13 cellular contexts compared by ENCODE assay signal in genomic region chr7:152866791-152867481, GRCh38.
"Had no signal": no experiment of that assay in that cellular context is flagged by ENCODE, and none has a peak within 500 bp of the region (broad histone marks: within the 10 kb centered on the region; RNA-seq: fewer than 3 reads in every experiment).

No MANE protein-coding gene starts in this region.

- H3K4me1 Mint-ChIP-seq: activated naive CD4-positive, alpha-beta T cell treated with anti-CD3 and anti-CD28 coated beads, Interleukin-2, amount 50 U/mL, for 24 hours; mesothelial cell of epicardium; nephron; stimulated activated memory B cell treated with anti-CD40 and anti-IgM and Interleukin-4, amounts not matched to agents 10 μg/mL and 1 μg/mL and 100 μg/mL, for 72 hours had no signal

- H3K27me3 Mint-ChIP-seq: activated naive CD4-positive, alpha-beta T cell treated with anti-CD3 and anti-CD28 coated beads, Interleukin-2, amount 50 U/mL, for 24 hours; effector memory CD8-positive, alpha-beta T cell; stimulated activated memory B cell treated with anti-CD40 and anti-IgM and Interleukin-4, amounts not matched to agents 10 μg/mL and 1 μg/mL and 100 μg/mL, for 72 hours; T-helper 17 cell had no signal

- H3K36me3 Mint-ChIP-seq: mesothelial cell of epicardium had no signal

- H3K4me3 Mint-ChIP-seq: activated naive CD4-positive, alpha-beta T cell treated with anti-CD3 and anti-CD28 coated beads, Interleukin-2, amount 50 U/mL, for 24 hours; effector memory CD8-positive, alpha-beta T cell; mesothelial cell of epicardium; nephron; stimulated activated memory B cell treated with anti-CD40 and anti-IgM and Interleukin-4, amounts not matched to agents 10 μg/mL and 1 μg/mL and 100 μg/mL, for 72 hours; T-helper 17 cell had no signal

- DNase-seq: activated CD4-positive, alpha-beta T cell treated with anti-CD3 and anti-CD28 coated beads for 1 hour; activated gamma-delta T cell; dermis blood vessel endothelial cell; effector memory CD8-positive, alpha-beta T cell; left cardiac atrium; psoas muscle; right cardiac atrium; stimulated activated CD4-positive, alpha-beta T cell treated with anti-CD3 and anti-CD28 coated beads, Interleukin-4, amount 100 ng/mL, for 24 hours; T-helper 17 cell had no signal

- H3K27ac Mint-ChIP-seq: activated naive CD4-positive, alpha-beta T cell treated with anti-CD3 and anti-CD28 coated beads, Interleukin-2, amount 50 U/mL, for 24 hours; mesothelial cell of epicardium; stimulated activated memory B cell treated with anti-CD40 and anti-IgM and Interleukin-4, amounts not matched to agents 10 μg/mL and 1 μg/mL and 100 μg/mL, for 72 hours; T-helper 17 cell had no signal

- H3K9me3 Mint-ChIP-seq: activated naive CD4-positive, alpha-beta T cell treated with anti-CD3 and anti-CD28 coated beads, Interleukin-2, amount 50 U/mL, for 24 hours; effector memory CD8-positive, alpha-beta T cell; mesothelial cell of epicardium; nephron; stimulated activated memory B cell treated with anti-CD40 and anti-IgM and Interleukin-4, amounts not matched to agents 10 μg/mL and 1 μg/mL and 100 μg/mL, for 72 hours had no signal

- ATAC-seq: effector memory CD8-positive, alpha-beta T cell; left cardiac atrium; psoas muscle; right cardiac atrium; stimulated activated memory B cell treated with anti-CD40 and anti-IgM and Interleukin-4, amounts not matched to agents 10 μg/mL and 1 μg/mL and 100 μg/mL, for 72 hours; T-helper 17 cell had no signal
